Comparison of ENCODE assay signal across 7 cellular contexts in the genomic region with DNA sequence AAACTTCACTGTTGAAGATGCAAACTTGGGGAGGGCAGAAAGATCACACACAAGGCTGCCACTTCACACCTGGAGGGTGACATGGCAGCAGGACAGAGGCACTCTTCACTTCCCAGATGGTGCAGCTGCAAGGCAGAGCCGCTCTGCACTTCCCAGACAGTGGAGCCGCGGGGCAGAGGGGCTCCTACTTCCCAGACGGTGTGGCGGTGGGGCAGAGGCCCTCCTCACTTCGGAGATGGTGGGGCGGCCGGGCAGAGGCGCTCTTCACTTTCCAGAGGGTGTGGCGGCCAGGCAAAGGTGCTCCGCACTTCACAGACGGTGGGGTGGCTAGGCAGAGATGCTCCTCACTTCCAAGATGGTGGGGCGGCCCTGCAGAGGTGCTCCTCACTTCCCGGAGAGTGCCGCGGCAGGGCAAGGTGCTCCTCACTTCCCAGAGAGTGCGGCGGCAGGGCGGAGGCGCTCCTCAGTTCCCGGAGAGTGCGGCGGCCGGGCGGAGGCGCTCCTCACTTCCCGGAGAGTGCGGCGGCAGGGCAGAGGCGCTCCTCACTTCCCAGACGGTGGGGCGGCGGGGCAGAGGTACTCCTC. TPM values are rescaled to one million over a fixed set of nuclear protein-coding genes. Genes with fewer than 3 reads are reported as not detected.
"Had no signal": no experiment of that assay in that cellular context is flagged by ENCODE, and none has a peak within 500 bp of the region (broad histone marks: within the 10 kb centered on the region; RNA-seq: fewer than 3 reads in every experiment).

No MANE protein-coding gene starts in this region.

- DNase-seq: H9, HCEC 1CT, IMR-90 had no signal

- H3K4me3 ChIP-seq: GM23338 had no signal

- H3K4me3 Mint-ChIP-seq: GM23338, H9 had no signal

- H3K4me1 Mint-ChIP-seq: GM23338, H9 had no signal

- H3K27ac Mint-ChIP-seq: GM23338, H9 had no signal

- FAIRE-seq: H1, H54, HTR-8/SVneo had no signal

- ATAC-seq: GM23338 had no signal

RNA-seq across cellular contexts. Expression of a gene that starts 58.3 kb away (rescaled TPM):
- total RNA-seq: IMR-90 had no signal
- polyA plus RNA-seq: IMR-90 had no signal
